ENCODE assay signal across 22 cellular contexts in the genomic region with DNA sequence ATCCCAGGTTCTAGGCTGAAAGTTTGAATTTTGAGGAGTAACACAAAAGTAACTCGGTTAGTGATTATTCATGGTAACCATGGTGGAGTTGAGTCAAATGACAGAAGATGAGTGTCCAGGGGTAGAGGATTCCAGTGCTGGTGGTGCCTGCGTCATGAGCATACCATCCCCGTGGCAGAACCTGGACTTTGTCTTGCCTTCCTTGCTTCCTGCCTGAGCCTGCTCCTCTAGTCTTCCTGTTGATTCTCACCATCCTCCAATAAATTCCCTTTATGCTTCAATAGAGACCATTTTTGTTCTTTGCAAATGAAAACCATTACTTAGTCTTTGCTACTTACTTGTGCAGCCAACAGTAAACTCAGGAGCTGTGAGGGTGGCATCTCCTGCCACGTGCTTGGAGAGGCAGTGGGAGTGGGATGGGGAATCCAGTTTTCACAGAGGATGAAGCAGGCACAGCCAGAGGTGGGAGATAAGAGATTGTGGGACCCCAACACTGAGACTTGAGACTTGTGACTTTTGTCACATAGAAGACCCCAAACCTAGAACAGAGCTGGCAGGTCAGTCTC. TPM values are rescaled to one million over a fixed set of nuclear protein-coding genes. Genes with fewer than 3 reads are reported as not detected.
DNase-seq lines count a peak whose midpoint lies in the region; ATAC-seq and TF ChIP-seq lines count a peak whose summit lies in the region.
"Had no signal": no experiment of that assay in that cellular context is flagged by ENCODE, and none has a peak within 500 bp of the region (broad histone marks: within the 10 kb centered on the region; RNA-seq: fewer than 3 reads in every experiment).

No MANE protein-coding gene starts in this region.

- TF ChIP-seq CTCF in HFFc6 (IDR thresholded peaks at IDR 0.05) (no peak), endothelial cell (IDR thresholded peaks at IDR 0.05; ENCODE audit: unreplicated experiment) (no peak), neural crest cell (conservative IDR thresholded peaks at IDR 0.05) (no peak)

- intact Hi-C loops in activated CD4-positive, alpha-beta T cell treated with anti-CD3 and anti-CD28 coated beads, Interleukin-2, amount 10 ng/mL, durations not matched to agents 24 days and 14 days (cut with micrococcal nuclease): no loop called here
- intact Hi-C loops in activated CD4-positive, alpha-beta T cell treated with anti-CD3 and anti-CD28 coated beads for 36 hours (cut with DNase I, micrococcal nuclease): no loop called here

- H3K4me1 Mint-ChIP-seq in activated CD4-positive, alpha-beta T cell treated with anti-CD3 and anti-CD28 coated beads, Interleukin-2, amount 10 ng/mL, durations not matched to agents 24 days and 14 days: peaks cover 41% of the 10 kb centered on the region
- peaks cover 28% of the 10 kb centered on the region for H3K4me1 Mint-ChIP-seq in activated CD4-positive, alpha-beta T cell treated with anti-CD3 and anti-CD28 coated beads for 36 hours
- H3K4me1 Mint-ChIP-seq in HFFc6 (ENCODE audit: low read depth) (peaks cover 27% of the 10 kb centered on the region), endothelial cell (ENCODE audit: unreplicated experiment) (peaks cover 51% of the 10 kb centered on the region), neural crest cell (peaks cover 18% of the 10 kb centered on the region)

- POLR2A ChIA-PET in activated CD4-positive, alpha-beta T cell treated with anti-CD3 and anti-CD28 coated beads for 36 hours (lab: Charles Lee): interaction anchor here (0.6 kb wide), 1 partner anchor 158 kb away, joined by 3 read pairs; no protein-coding TSS in a partner anchor

- peaks cover 4% of the 10 kb centered on the region for H3K36me3 Mint-ChIP-seq in activated CD4-positive, alpha-beta T cell treated with anti-CD3 and anti-CD28 coated beads, Interleukin-2, amount 10 ng/mL, durations not matched to agents 24 days and 14 days (ENCODE audit: low read depth)
- peaks cover 5% of the 10 kb centered on the region for H3K36me3 Mint-ChIP-seq in activated CD4-positive, alpha-beta T cell treated with anti-CD3 and anti-CD28 coated beads for 36 hours (ENCODE audit: low read depth)
- H3K36me3 Mint-ChIP-seq in HFFc6 (ENCODE audit: low read depth) (peaks cover 12% of the 10 kb centered on the region), endothelial cell (ENCODE audit: low read depth, unreplicated experiment) (peaks cover 7% of the 10 kb centered on the region), neural crest cell (ENCODE audit: low read depth) (no peaks in the 10 kb centered on the region)

- CTCF ChIA-PET in activated CD4-positive, alpha-beta T cell treated with anti-CD3 and anti-CD28 coated beads for 36 hours (lab: Charles Lee): interaction anchor here (0.7 to 2.2 kb wide), 6 partner anchors 14 to 1703 kb away, joined by 3 to 8 read pairs (median 4); no protein-coding TSS in a partner anchor

- peaks cover 5% of the 10 kb centered on the region for H3K27me3 Mint-ChIP-seq in activated CD4-positive, alpha-beta T cell treated with anti-CD3 and anti-CD28 coated beads, Interleukin-2, amount 10 ng/mL, durations not matched to agents 24 days and 14 days
- no peaks in the 10 kb centered on the region for H3K27me3 Mint-ChIP-seq in activated CD4-positive, alpha-beta T cell treated with anti-CD3 and anti-CD28 coated beads for 36 hours
- H3K27me3 Mint-ChIP-seq in HFFc6 (ENCODE audit: insufficient read depth) (peaks cover 1% of the 10 kb centered on the region; the same call in 1 of the 2 replicates), endothelial cell (ENCODE audit: unreplicated experiment) (peaks cover 17% of the 10 kb centered on the region), neural crest cell (ENCODE audit: low read depth) (no peaks in the 10 kb centered on the region)

- peaks cover 4% of the 10 kb centered on the region for H3K9me3 Mint-ChIP-seq in activated CD4-positive, alpha-beta T cell treated with anti-CD3 and anti-CD28 coated beads, Interleukin-2, amount 10 ng/mL, durations not matched to agents 24 days and 14 days
- H3K9me3 Mint-ChIP-seq in activated CD4-positive, alpha-beta T cell treated with anti-CD3 and anti-CD28 coated beads for 36 hours (ENCODE audit: low read depth): no peaks in the 10 kb centered on the region
- H3K9me3 Mint-ChIP-seq in HFFc6 (peaks cover 10% of the 10 kb centered on the region; the same call in 1 of the 2 replicates), endothelial cell (ENCODE audit: unreplicated experiment) (no peaks in the 10 kb centered on the region), neural crest cell (no peaks in the 10 kb centered on the region)
- H3K9me3 Mint-ChIP-seq: CD4-positive, alpha-beta memory T cell; GM23338 had no signal

- DNase-seq in activated CD4-positive, alpha-beta T cell treated with anti-CD3 and anti-CD28 coated beads, Interleukin-2, amount 10 ng/mL, durations not matched to agents 24 days and 14 days: peak; percentile 50
- DNase-seq in activated CD4-positive, alpha-beta T cell treated with anti-CD3 and anti-CD28 coated beads for 36 hours: no peak
- DNase-seq in HFFc6 (no peak), endothelial cell (ENCODE audit: low spot score) (no peak), neural crest cell (ENCODE audit: low read depth, low spot score) (no peak), left lobe of liver (ENCODE audit: low spot score) (no peak)
- DNase-seq: ACHN; CD4-positive, alpha-beta memory T cell; DMS153; HCEC 1CT; MM.1S; NCI-H1092 treated with DMSO at 0.1 percent for 48 hours; NCI-H1436 treated with DMSO at 0.1 percent for 48 hours; NCI-H1930; NCI-H69; NK-92 treated with Interleukin-12 subunit alpha and Interleukin-12 subunit beta, amount 100 ng/mL, for 24 hours; SIG-M5; SK-N-SH had no signal

- H3K4me3 Mint-ChIP-seq in activated CD4-positive, alpha-beta T cell treated with anti-CD3 and anti-CD28 coated beads, Interleukin-2, amount 10 ng/mL, durations not matched to agents 24 days and 14 days: no peak overlapping the region
- no peak overlapping the region for H3K4me3 Mint-ChIP-seq in activated CD4-positive, alpha-beta T cell treated with anti-CD3 and anti-CD28 coated beads for 36 hours
- no peak overlapping the region for H3K4me3 Mint-ChIP-seq in HFFc6
- no peak overlapping the region for H3K4me3 Mint-ChIP-seq in endothelial cell (ENCODE audit: unreplicated experiment)
- peak overlapping the region; percentile 58 for H3K4me3 Mint-ChIP-seq in neural crest cell
- H3K4me3 Mint-ChIP-seq: CD4-positive, alpha-beta memory T cell; GM23338 had no signal

- ATAC-seq in activated CD4-positive, alpha-beta T cell treated with anti-CD3 and anti-CD28 coated beads for 36 hours: no peak
- ATAC-seq in left lobe of liver (no peak), HG02981 (IDR thresholded peaks at IDR 0.05; ENCODE audit: unreplicated experiment) (no peak), HG03565 (IDR thresholded peaks at IDR 0.05; ENCODE audit: unreplicated experiment) (no peak)
- ATAC-seq: GM23338, Panc1 had no signal

- no peak overlapping the region for H3K27ac Mint-ChIP-seq in activated CD4-positive, alpha-beta T cell treated with anti-CD3 and anti-CD28 coated beads, Interleukin-2, amount 10 ng/mL, durations not matched to agents 24 days and 14 days
- H3K27ac Mint-ChIP-seq in activated CD4-positive, alpha-beta T cell treated with anti-CD3 and anti-CD28 coated beads for 36 hours: no peak overlapping the region
- H3K27ac Mint-ChIP-seq in HFFc6: peak overlapping the region; percentile 41; the same call in 1 of the 2 replicates
- H3K27ac Mint-ChIP-seq in endothelial cell (ENCODE audit: unreplicated experiment): peak overlapping the region; percentile 93
- no peak overlapping the region for H3K27ac Mint-ChIP-seq in neural crest cell (ENCODE audit: unreplicated experiment)
- H3K27ac Mint-ChIP-seq: CD4-positive, alpha-beta memory T cell; GM23338 had no signal

RNA-seq across cellular contexts. Expression of a gene that starts 4.1 kb away (rescaled TPM):
- total RNA-seq in activated CD4-positive, alpha-beta T cell treated with anti-CD3 and anti-CD28 coated beads, Interleukin-2, amount 10 ng/mL, durations not matched to agents 24 days and 14 days: 16.3 and 18.7 TPM in 2 replicates
- total RNA-seq in activated CD4-positive, alpha-beta T cell treated with anti-CD3 and anti-CD28 coated beads for 36 hours: 10 to 100 TPM; 13.1 to 14.2 TPM
- total RNA-seq in HFFc6 (2021; fragmentation: NEBNext Ultra II Directional; extraction: Animal tissue kit (Norgen Biotek cat#: 25700)): 10 to 100 TPM; 30.6 to 57.8 (median 46.5) TPM
- total RNA-seq in endothelial cell (ENCODE audit: unreplicated experiment) (190 TPM), neural crest cell (54.7 and 58.7 TPM in 2 replicates), left lobe of liver (31.1 TPM)

Comparison
In these comparisons a context has a peak if more than half of its experiments do, and no peak if none do; other contexts are left out.
1. H3K27ac Mint-ChIP-seq: peak in HFFc6 (single experiment) and endothelial cell (single experiment); none in activated CD4-positive, alpha-beta T cell treated with anti-CD3 and anti-CD28 coated beads, Interleukin-2, amount 10 ng/mL, durations not matched to agents 24 days and 14 days (single experiment), activated CD4-positive, alpha-beta T cell treated with anti-CD3 and anti-CD28 coated beads for 36 hours (single experiment) and neural crest cell (single experiment).